ENCODE assay signal across 18 cellular contexts in the genomic region with DNA sequence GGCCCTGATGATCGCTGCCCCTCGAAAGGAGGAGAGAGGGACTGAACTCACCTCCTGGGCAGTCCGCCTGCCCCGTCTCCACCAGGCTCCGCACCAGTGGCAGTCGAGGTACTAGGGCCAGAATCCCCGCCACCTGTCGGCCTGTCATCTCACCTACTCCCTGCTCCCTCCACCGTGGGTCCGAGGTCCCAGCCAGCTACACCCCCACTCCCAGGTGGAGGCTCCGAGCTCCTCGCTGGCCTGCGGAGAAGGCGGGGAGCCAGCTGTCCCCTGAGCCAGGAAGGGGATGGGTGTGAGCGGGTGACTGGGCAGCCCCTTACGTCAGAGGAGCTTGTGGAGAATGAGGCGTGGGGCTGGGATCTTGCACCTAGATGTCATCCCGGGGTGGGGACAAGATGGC.
DNase-seq lines count a peak whose midpoint lies in the region; ATAC-seq, FAIRE-seq and TF ChIP-seq lines count a peak whose summit lies in the region.
"Had no signal": no experiment of that assay in that cellular context is flagged by ENCODE, and none has a peak within 500 bp of the region (broad histone marks: within the 10 kb centered on the region; RNA-seq: fewer than 3 reads in every experiment).

No MANE protein-coding gene starts in this region.

- no peak overlapping the region for H2BK15ac ChIP-seq in H1 (ENCODE audit: low read length)

- H3K36me3 ChIP-seq in H1 (ENCODE audit: control insufficient read depth in 2 of 4, insufficient read depth in 4 of 4, low read length in 3 of 4), result no peaks in the 10 kb centered on the region

- no peaks in the 10 kb centered on the region for H3K79me2 ChIP-seq in H1 (ENCODE audit: control insufficient read depth in 1 of 2, insufficient read depth in 2 of 2, low read length in 2 of 2)

- no peak overlapping the region for H3K4me3 ChIP-seq in H1 (ENCODE audit: extremely low read depth in 1 of 4, insufficient read depth in 2 of 4, low read depth in 3 of 4, low read length in 4 of 4)
- H3K4me3 ChIP-seq: K562 had no signal

- no peak overlapping the region for H3K4me2 ChIP-seq in H1 (ENCODE audit: insufficient read depth in 1 of 2, low read depth in 2 of 2, low read length in 2 of 2)

- DNase-seq in AG20443 (ENCODE audit: low spot score), result peak; percentile 5
- peak; percentile 2 for DNase-seq in GM03348 (ENCODE audit: low spot score)
- DNase-seq in H1 (ENCODE audit: low read depth in 1 of 2, low spot score in 2 of 2), result no peak
- DNase-seq in posterior vena cava (ENCODE audit: low spot score), result peak; percentile 67
- DNase-seq in NCI-H345 (lab: John Stamatoyannopoulos, UW), result no peak
- no peak for DNase-seq in GF-D8 (lab: John Stamatoyannopoulos, UW)
- DNase-seq: CD8-positive, alpha-beta T cell; DND-41; GDM1; NCI-H146; NCI-H2081 treated with DMSO at 0.1 percent for 48 hours; NCI-H2227 treated with DMSO at 0.1 percent for 48 hours; NCI-H526 treated with DMSO at 0.1 percent for 48 hours; NK-92 treated with Interleukin-12 subunit alpha and Interleukin-12 subunit beta, amount 100 ng/mL, for 24 hours; OCI-M1 had no signal

- no peak overlapping the region for H3K9ac ChIP-seq in H1 (replicated peaks in 1 of 4; ENCODE audit: extremely low read depth in 1 of 4, low read depth in 3 of 4, low read length in 3 of 4)

- H4K20me1 ChIP-seq in H1 (replicated peaks in 1 of 2; ENCODE audit: control insufficient read depth in 1 of 2, insufficient read depth in 2 of 2, low read length in 2 of 2), result no peaks in the 10 kb centered on the region

- H2BK120ac ChIP-seq in H1 (replicated peaks; ENCODE audit: low read depth, low read length), result no peak overlapping the region

- H2BK20ac ChIP-seq in H1 (ENCODE audit: low read length), result no peak overlapping the region

- no peaks in the 10 kb centered on the region for H3K79me1 ChIP-seq in H1 (ENCODE audit: low read depth, low read length)

- no peak overlapping the region for H3K14ac ChIP-seq in H1 (ENCODE audit: insufficient read length)

- H2BK12ac ChIP-seq in H1 (ENCODE audit: low read depth, low read length), result no peak overlapping the region

- no peaks in the 10 kb centered on the region for H3K27me3 ChIP-seq in H1 (replicated peaks in 1 of 4; ENCODE audit: control insufficient read depth in 3 of 4, extremely low read depth in 1 of 4, insufficient read depth in 3 of 4, low read length in 3 of 4)

- H3K23me2 ChIP-seq in H1 (ENCODE audit: low read depth, low read length), result no peaks in the 10 kb centered on the region

- 87% methylated on average over 13 of the region's 18 CpGs; no CpG with 5 or more reads in 1 of the 2 experiments for WGBS in H1 (ENCODE audit: extremely low coverage in 1 of 2, insufficient coverage in 1 of 2, insufficient read length in 1 of 2, insufficient replicate concordance in 2 of 2, low coverage in 1 of 2, low lambda C conversion rate in 2 of 2, missing lambda C conversion rate in 1 of 2), 2 experiments

- intact Hi-C loops in posterior vena cava (cut with DNase I), result no loop called here

- no peak overlapping the region for H4K91ac ChIP-seq in H1 (replicated peaks; ENCODE audit: insufficient read length, low read length)

- TF ChIP-seq RAD21 in H1 (IDR thresholded peaks at IDR 0.05 in 1 of 2, conservative IDR thresholded peaks at IDR 0.05 in 1 of 2; ENCODE audit: low read depth in 2 of 2, low read length in 2 of 2), result no peak

- 0 out of 2 replicates have a peak overlapping the region, but pooled peaks have one; percentile 3 for H4K8ac ChIP-seq in H1 (ENCODE audit: extremely low read depth, insufficient read depth, low read length)

- H3K23ac ChIP-seq in H1 (ENCODE audit: insufficient read length), result no peak overlapping the region

- H3K9me3 ChIP-seq in H1 (ENCODE audit: insufficient read depth in 2 of 2, low read depth in 1 of 2, low read length in 1 of 2), result no peaks in the 10 kb centered on the region

- no peak for ATAC-seq in GM21360 (IDR thresholded peaks at IDR 0.05; ENCODE audit: unreplicated experiment)
- ATAC-seq: CD8-positive, alpha-beta T cell; K562 had no signal

- no peak overlapping the region for H4K5ac ChIP-seq in H1 (ENCODE audit: insufficient read length, low read depth, low read length)

- H3K4ac ChIP-seq in H1 (replicated peaks; ENCODE audit: insufficient read length, low read depth, low read length), result no peak overlapping the region

- H3K56ac ChIP-seq in H1 (replicated peaks; ENCODE audit: insufficient read length, low read depth, low read length), result no peak overlapping the region

- H2AK5ac ChIP-seq in H1 (ENCODE audit: low read depth, low read length), result no peak overlapping the region

- H3K27ac ChIP-seq in H1 (ENCODE audit: low read depth, low read length), result no peak overlapping the region
- H3K27ac ChIP-seq: RWPE1 had no signal

- H3K18ac ChIP-seq in H1 (ENCODE audit: extremely low read depth, low read length), result no peak overlapping the region

- no peak overlapping the region for H2AFZ ChIP-seq in H1 (ENCODE audit: low read length)

- CTCF ChIA-PET in H1 (lab: Charles Lee; ENCODE audit: partially characterized antibody), result no interaction called here

- TF ChIP-seq EP300 in H1 (IDR thresholded peaks at IDR 0.05; ENCODE audit: borderline replicate concordance in 1 of 2, low read depth in 2 of 2, low read length in 2 of 2), result no peak

- H2BK5ac ChIP-seq in H1 (ENCODE audit: low read depth, low read length), result no peak overlapping the region

- H3K4me1 ChIP-seq in H1 (replicated peaks in 1 of 4; ENCODE audit: control insufficient read depth in 3 of 4, insufficient read depth in 4 of 4, low read length in 3 of 4), result no peaks in the 10 kb centered on the region

- FAIRE-seq in H1 (lab: Jason Lieb, UNC), result no peak
- FAIRE-seq: K562 had no signal

- no peak for TF ChIP-seq CTCF in H1 (IDR thresholded peaks at IDR 0.05; ENCODE audit: control extremely low read depth in 1 of 3, insufficient read depth in 1 of 3, low read depth in 1 of 3, low read length in 3 of 3)

- TF ChIP-seq POLR2A in H1 (IDR thresholded peaks at IDR 0.05; ENCODE audit: control extremely low read depth in 1 of 2, low read depth in 2 of 2, low read length in 2 of 2), result no peak

- POLR2A ChIA-PET in H1 (lab: Charles Lee; ENCODE audit: partially characterized antibody), result no interaction called here

TF ChIP-seq in H1, 55 proteins besides CTCF, POLR2A, EP300 and RAD21:
- TF ChIP-seq TEAD4 (IDR thresholded peaks at IDR 0.05; ENCODE audit: low read depth, low read length) (no peak), GTF2F1 (IDR thresholded peaks at IDR 0.05; ENCODE audit: borderline replicate concordance, low read depth, low read length) (no peak), SP4 (IDR thresholded peaks at IDR 0.05; ENCODE audit: low read length) (no peak), BCL11A (IDR thresholded peaks at IDR 0.05; ENCODE audit: low read depth in 2 of 2, low read length in 2 of 2) (no peak), RBBP5 (IDR thresholded peaks at IDR 0.05; ENCODE audit: borderline replicate concordance, low read depth, low read length) (no peak)
TF ChIP-seq in H1: peak in this region for 0.

Comparison
In these comparisons a context has a peak if more than half of its experiments do, and no peak if none do; other contexts are left out.
1. DNase-seq: peak in AG20443 (single experiment), GM03348 (single experiment) and posterior vena cava (single experiment); none in H1 (0 of 2), NCI-H345 (single experiment) and GF-D8 (single experiment).